Comparison of ENCODE assay signal across 8 cellular contexts in genomic region chr2:38602732-38603401, GRCh38. TPM values are rescaled to one million over a fixed set of nuclear protein-coding genes. Genes with fewer than 3 reads are reported as not detected.
DNase-seq lines count a peak whose midpoint lies in the region; ATAC-seq and TF ChIP-seq lines count a peak whose summit lies in the region.

HNRNPLL (minus strand) TSS chr2:38602928; CDS start chr2:38602626, 302 bp downstream.

- intact Hi-C loops in dendritic cell treated with granulocyte-macrophage colony-stimulating factor and Interleukin-4, amounts not matched to agents 40 ng/mL and 50 ng/mL, for 4 days (cut with micrococcal nuclease), result loop anchor here (2.0 kb wide), 1 partner anchor 64 kb away; the partner anchor contains the start of gene GALM

- no peaks in the 10 kb centered on the region for H3K36me3 ChIP-seq in BE2C

- DNase-seq in BE2C, result peak; percentile 99
- peak; percentile 95 for DNase-seq in NCI-H748 (lab: John Stamatoyannopoulos, UW; ENCODE audit: unreplicated experiment)
- peak; percentile 92 to 93 for DNase-seq in activated CD4-positive, alpha-beta T cell treated with anti-CD3 and anti-CD28 coated beads, Interleukin-2, amount 50 U/mL, for 4 hours
- DNase-seq in left lobe of liver (ENCODE audit: low spot score), result peak; percentile 99
- DNase-seq in stimulated activated CD4-positive, alpha-beta T cell treated with anti-CD3 and anti-CD28 coated beads, Interleukin-2, amount 100 ng/mL, for 24 hours, result peak; percentile 98 to 99

- peaks cover 16% of the 10 kb centered on the region for H3K4me1 ChIP-seq in BE2C

- no peaks in the 10 kb centered on the region for H3K27me3 Mint-ChIP-seq in dendritic cell treated with granulocyte-macrophage colony-stimulating factor and Interleukin-4, amounts not matched to agents 40 ng/mL and 50 ng/mL, for 4 days

- H3K36me3 Mint-ChIP-seq in dendritic cell treated with granulocyte-macrophage colony-stimulating factor and Interleukin-4, amounts not matched to agents 40 ng/mL and 50 ng/mL, for 4 days (ENCODE audit: low read depth), result peaks cover 7% of the 10 kb centered on the region

- H3K9me3 Mint-ChIP-seq in dendritic cell treated with granulocyte-macrophage colony-stimulating factor and Interleukin-4, amounts not matched to agents 40 ng/mL and 50 ng/mL, for 4 days, result no peaks in the 10 kb centered on the region

- ATAC-seq in GM19324 (IDR thresholded peaks at IDR 0.05; ENCODE audit: low FRiP score, unreplicated experiment) (peak; percentile 79), HG03520 (IDR thresholded peaks at IDR 0.05; ENCODE audit: unreplicated experiment) (peak; percentile 73), left lobe of liver (peak; percentile 91)

- peak within 1 kb of the TSS; percentile 92 for H3K27ac Mint-ChIP-seq in dendritic cell treated with granulocyte-macrophage colony-stimulating factor and Interleukin-4, amounts not matched to agents 40 ng/mL and 50 ng/mL, for 4 days

- no peaks in the 10 kb centered on the region for H3K27me3 ChIP-seq in BE2C

- peak within 1 kb of the TSS; percentile 70 for H3K4me3 ChIP-seq in BE2C (ENCODE audit: low read depth, low read length)

- peak within 1 kb of the TSS; percentile 85 for H3K4me3 Mint-ChIP-seq in dendritic cell treated with granulocyte-macrophage colony-stimulating factor and Interleukin-4, amounts not matched to agents 40 ng/mL and 50 ng/mL, for 4 days

- TF ChIP-seq CTCF in BE2C (IDR thresholded peaks at IDR 0.05; ENCODE audit: low read depth, low read length), result no peak; the same call in 1 of the 2 replicates

- H3K9me3 ChIP-seq in BE2C, result no peaks in the 10 kb centered on the region

- H3K4me1 Mint-ChIP-seq in dendritic cell treated with granulocyte-macrophage colony-stimulating factor and Interleukin-4, amounts not matched to agents 40 ng/mL and 50 ng/mL, for 4 days (ENCODE audit: low read depth), result peaks cover 52% of the 10 kb centered on the region

RNA-seq across cellular contexts. Expression of gene HNRNPLL, which starts in this region (rescaled TPM):
- 22.4 TPM for polyA plus RNA-seq in BE2C (2012; ENCODE audit: insufficient read depth, insufficient read length, low read depth)
- 12.3 TPM for total RNA-seq in left lobe of liver

Comparison
In these comparisons a context has a peak if more than half of its experiments do, and no peak if none do; other contexts are left out.
1. Peak in every context shown above with its lines: DNase-seq, ATAC-seq and H3K4me3 ChIP-seq.